ENCODE assay signal across 9 cellular contexts in genomic region chr1:43858324-43858723, GRCh38.
DNase-seq lines count a peak whose midpoint lies in the region; ATAC-seq and TF ChIP-seq lines count a peak whose summit lies in the region.
"Had no signal": no experiment of that assay in that cellular context is flagged by ENCODE, and none has a peak within 500 bp of the region (broad histone marks: within the 10 kb centered on the region; RNA-seq: fewer than 3 reads in every experiment).

No MANE protein-coding gene starts in this region.

- H3K9ac ChIP-seq in HCT116 (ENCODE audit: low read length), result no peak overlapping the region

- H3K4me2 ChIP-seq in HCT116 (ENCODE audit: low read length), result peak overlapping the region; percentile 52

- peaks cover 21 to 23% of the 10 kb centered on the region in 2 experiments for H3K4me1 ChIP-seq in HCT116 (ENCODE audit: control insufficient read depth in 1 of 2, insufficient read depth in 2 of 2, low read length in 2 of 2)
- H3K4me1 ChIP-seq in SJSA1 (replicated peaks), result peaks cover 14% of the 10 kb centered on the region
- peaks cover 26% of the 10 kb centered on the region for H3K4me1 ChIP-seq in foreskin keratinocyte
- H3K4me1 ChIP-seq in Peyer's patch, result peaks cover 0 to 2% (median 0%) of the 10 kb centered on the region in 4 donors

- no peak overlapping the region for H3K4me3 ChIP-seq in HCT116 (replicated peaks in 1 of 2; ENCODE audit: low read depth in 1 of 2, low read length in 2 of 2)
- H3K4me3 ChIP-seq in SJSA1, result no peak overlapping the region
- H3K4me3 ChIP-seq in Peyer's patch, result no peak overlapping the region

- H3K36me3 Mint-ChIP-seq in activated CD8-positive, alpha-beta T cell treated with anti-CD3 and anti-CD28 coated beads for 36 hours (ENCODE audit: low read depth), result no peaks in the 10 kb centered on the region

- ATAC-seq in HCT116 (peak; percentile 97), foreskin keratinocyte (peak; percentile 96), sciatic nerve (peak; percentile 98), HG03442 (IDR thresholded peaks at IDR 0.05; ENCODE audit: unreplicated experiment) (no peak), GM21576 (IDR thresholded peaks at IDR 0.05; ENCODE audit: unreplicated experiment) (no peak)
- ATAC-seq in activated CD8-positive, alpha-beta T cell treated with anti-CD3 and anti-CD28 coated beads for 36 hours, result no peak

- H3K4me1 Mint-ChIP-seq in activated CD8-positive, alpha-beta T cell treated with anti-CD3 and anti-CD28 coated beads for 36 hours (ENCODE audit: low read depth), result peaks cover 3% of the 10 kb centered on the region

- intact Hi-C loops in HCT116 (cut with micrococcal nuclease), result no loop called here
- intact Hi-C loops in sciatic nerve (cut with DNase I), result no loop called here
- intact Hi-C loops in activated CD8-positive, alpha-beta T cell treated with anti-CD3 and anti-CD28 coated beads for 36 hours (cut with micrococcal nuclease), result no loop called here

- H3K36me3 ChIP-seq in HCT116 (ENCODE audit: control insufficient read depth in 1 of 2, insufficient read depth in 2 of 2, low read length in 2 of 2), result no peaks in the 10 kb centered on the region
- peaks cover 41% of the 10 kb centered on the region for H3K36me3 ChIP-seq in SJSA1
- H3K36me3 ChIP-seq in Peyer's patch, result no peaks in the 10 kb centered on the region

- H3K9me3 ChIP-seq in HCT116 (ENCODE audit: control insufficient read depth in 1 of 2, insufficient read depth in 1 of 2, low read depth in 1 of 2, low read length in 2 of 2) (no peaks in the 10 kb centered on the region), SJSA1 (replicated peaks) (no peaks in the 10 kb centered on the region), Peyer's patch (no peaks in the 10 kb centered on the region)

- TF ChIP-seq CTCF in HCT116 (IDR thresholded peaks at IDR 0.05 in 2 of 3, conservative IDR thresholded peaks at IDR 0.05 in 1 of 3; ENCODE audit: borderline replicate concordance in 1 of 3, insufficient read depth in 1 of 3, low read depth in 2 of 3, low read length in 2 of 3) (no peak), foreskin keratinocyte (conservative IDR thresholded peaks at IDR 0.05) (no peak), Peyer's patch (IDR thresholded peaks at IDR 0.05) (no peak)
- no peak for TF ChIP-seq CTCF in activated CD8-positive, alpha-beta T cell treated with anti-CD3 and anti-CD28 coated beads for 36 hours (IDR thresholded peaks at IDR 0.05)

- RAD21 ChIA-PET in HCT116 (lab: Charles Lee; ENCODE audit: low non-redundant PET in 1 of 2, low total read pairs in 2 of 2, uncharacterized antibody in 2 of 2, unreplicated experiment in 2 of 2), result interaction anchor here in 1 of 2 experiments (0.8 kb wide), 2 partner anchors 30 to 71 kb away, joined by 3 read pairs; no protein-coding TSS in a partner anchor

- no peaks in the 10 kb centered on the region for H3K27me3 ChIP-seq in HCT116 (ENCODE audit: insufficient read depth, low read length)
- no peaks in the 10 kb centered on the region for H3K27me3 ChIP-seq in SJSA1 (replicated peaks)
- no peaks in the 10 kb centered on the region for H3K27me3 ChIP-seq in foreskin keratinocyte
- no peaks in the 10 kb centered on the region for H3K27me3 ChIP-seq in Peyer's patch

- H3K4me3 Mint-ChIP-seq in activated CD8-positive, alpha-beta T cell treated with anti-CD3 and anti-CD28 coated beads for 36 hours, result no peak overlapping the region
- H3K4me3 Mint-ChIP-seq: memory B cell had no signal

- H3K9me2 ChIP-seq in HCT116 (ENCODE audit: insufficient read depth), result no peaks in the 10 kb centered on the region

- H3K9me3 Mint-ChIP-seq in activated CD8-positive, alpha-beta T cell treated with anti-CD3 and anti-CD28 coated beads for 36 hours, result no peaks in the 10 kb centered on the region

- H3K27me3 Mint-ChIP-seq in activated CD8-positive, alpha-beta T cell treated with anti-CD3 and anti-CD28 coated beads for 36 hours, result no peaks in the 10 kb centered on the region
- H3K27me3 Mint-ChIP-seq: memory B cell had no signal

- no TSS peak for BruUV-seq in HCT116 (replicated peaks; lab: Mats Ljungman, UMichigan)

- DNase-seq in HCT116 (ENCODE audit: low read depth, low spot score) (no peak), SJSA1 (ENCODE audit: low read depth in 1 of 2, low spot score in 2 of 2) (peak; percentile 45 to 48), foreskin keratinocyte (peak; percentile 95 to 97), sciatic nerve (ENCODE audit: low spot score) (peak; percentile 78), Peyer's patch (no peak)
- no peak for DNase-seq in activated CD8-positive, alpha-beta T cell treated with anti-CD3 and anti-CD28 coated beads for 36 hours

- no peaks in the 10 kb centered on the region for H4K20me1 ChIP-seq in HCT116 (ENCODE audit: insufficient read depth)

- POLR2A ChIA-PET in HCT116 (lab: Charles Lee), result interaction anchor here (1.2 kb wide), 1 partner anchor 9 kb away, joined by 5 read pairs; no protein-coding TSS in a partner anchor
- POLR2A ChIA-PET in activated CD8-positive, alpha-beta T cell treated with anti-CD3 and anti-CD28 coated beads for 36 hours (lab: Charles Lee), result no interaction called here

- CTCF ChIA-PET in HCT116 (lab: Charles Lee), result interaction anchor here (1.2 to 2.4 kb wide), 2 partner anchors 72 to 76 kb away, joined by 3 to 9 read pairs; no protein-coding TSS in a partner anchor
- CTCF ChIA-PET in activated CD8-positive, alpha-beta T cell treated with anti-CD3 and anti-CD28 coated beads for 36 hours (lab: Charles Lee), result no interaction called here

- 0 out of 2 replicates have a peak, but pooled peaks have one; percentile 7 for TF ChIP-seq RAD21 in HCT116 (IDR thresholded peaks at IDR 0.05; ENCODE audit: low read depth)

- no peak overlapping the region for H3K27ac Mint-ChIP-seq in activated CD8-positive, alpha-beta T cell treated with anti-CD3 and anti-CD28 coated beads for 36 hours
- H3K27ac Mint-ChIP-seq: memory B cell had no signal

- H2AFZ ChIP-seq in HCT116 (ENCODE audit: low read depth, low read length, poor library complexity, severe bottlenecking), result no peak overlapping the region

- no peak for TF ChIP-seq POLR2A in HCT116 (IDR thresholded peaks at IDR 0.05; ENCODE audit: borderline replicate concordance, extremely low read depth, insufficient read depth, insufficient read length)
- TF ChIP-seq POLR2A in Peyer's patch (IDR thresholded peaks at IDR 0.05), result no peak

- H3K79me2 ChIP-seq in HCT116 (ENCODE audit: insufficient read depth, low read length), result no peaks in the 10 kb centered on the region

- H3K27ac ChIP-seq in HCT116 (ENCODE audit: low read depth, low read length), result no peak overlapping the region
- no peak overlapping the region for H3K27ac ChIP-seq in SJSA1
- no peak overlapping the region for H3K27ac ChIP-seq in foreskin keratinocyte
- H3K27ac ChIP-seq in Peyer's patch, result no peak overlapping the region

TF ChIP-seq in HCT116, 20 proteins besides CTCF, POLR2A, EP300 and RAD21 (continues in another document):
- TF ChIP-seq ZNF274 (IDR thresholded peaks at IDR 0.05; ENCODE audit: low read depth, low read length), result no peak
- no peak for TF ChIP-seq ZFX (IDR thresholded peaks at IDR 0.05)
- TF ChIP-seq POLR2AphosphoS5 (IDR thresholded peaks at IDR 0.05; ENCODE audit: low read depth, low read length), result no peak
- no peak for TF ChIP-seq ELF1 (IDR thresholded peaks at IDR 0.05; ENCODE audit: borderline replicate concordance, low read depth)
- TF ChIP-seq TCF7L2 (IDR thresholded peaks at IDR 0.05; ENCODE audit: borderline replicate concordance, extremely low read depth, insufficient read depth, insufficient read length), result no peak
- no peak for TF ChIP-seq FOSL1 (IDR thresholded peaks at IDR 0.05; ENCODE audit: low read depth)
- no peak for TF ChIP-seq SIN3A (IDR thresholded peaks at IDR 0.05; ENCODE audit: low read depth)
- TF ChIP-seq SRF (IDR thresholded peaks at IDR 0.05; ENCODE audit: low read depth), result no peak
- no peak for TF ChIP-seq EGR1 (IDR thresholded peaks at IDR 0.05; ENCODE audit: low read depth)
- TF ChIP-seq ZBTB33 (IDR thresholded peaks at IDR 0.05; ENCODE audit: extremely low read depth, insufficient replicate concordance, low read length), result no peak
- TF ChIP-seq JUND (IDR thresholded peaks at IDR 0.05), result no peak
- TF ChIP-seq ATF3 (IDR thresholded peaks at IDR 0.05), result no peak
- no peak for TF ChIP-seq CEBPB (IDR thresholded peaks at IDR 0.05; ENCODE audit: low read depth)
- no peak for TF ChIP-seq EZH2phosphoT487 (IDR thresholded peaks at IDR 0.05; ENCODE audit: borderline replicate concordance)
- TF ChIP-seq SP1 (IDR thresholded peaks at IDR 0.05; ENCODE audit: low read depth), result no peak; the same call in 1 of the 2 replicates

Comparison
In these comparisons a context has a peak if more than half of its experiments do, and no peak if none do; other contexts are left out.
1. ATAC-seq: peak in HCT116 (single experiment), foreskin keratinocyte (single experiment) and sciatic nerve (single experiment); none in HG03442 (single experiment), activated CD8-positive, alpha-beta T cell treated with anti-CD3 and anti-CD28 coated beads for 36 hours (single experiment) and GM21576 (single experiment).
2. DNase-seq: peak in SJSA1 (2 of 2), foreskin keratinocyte (2 of 2) and sciatic nerve (single experiment); none in HCT116 (single experiment), Peyer's patch (0 of 3) and activated CD8-positive, alpha-beta T cell treated with anti-CD3 and anti-CD28 coated beads for 36 hours (single experiment).